17 cellular contexts compared by ENCODE assay signal in the genomic region with DNA sequence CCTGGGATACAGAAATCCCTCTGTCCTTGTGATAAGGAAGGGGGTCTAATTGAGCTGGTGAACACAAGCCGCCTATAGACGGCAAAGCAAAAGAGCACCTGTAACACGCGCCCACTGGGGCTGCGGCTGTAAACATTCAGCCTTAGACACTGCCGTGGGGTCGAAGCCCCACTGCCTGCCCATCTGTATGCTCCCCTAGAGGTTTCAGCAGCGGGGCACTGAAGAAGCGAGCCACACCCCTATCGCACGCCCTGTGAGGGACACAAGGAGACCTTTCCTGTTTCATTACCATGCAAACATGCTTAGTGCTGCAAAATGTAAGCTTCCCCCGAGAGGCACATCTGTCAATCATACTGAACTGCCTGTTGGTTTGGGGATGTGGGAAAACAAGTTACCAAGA.
DNase-seq lines count a peak whose midpoint lies in the region; FAIRE-seq and TF ChIP-seq lines count a peak whose summit lies in the region.
"Had no signal": no experiment of that assay in that cellular context is flagged by ENCODE, and none has a peak within 500 bp of the region (broad histone marks: within the 10 kb centered on the region; RNA-seq: fewer than 3 reads in every experiment).

No MANE protein-coding gene starts in this region.

- no peak overlapping the region for H2AFZ ChIP-seq in osteoblast (ENCODE audit: low read length)

- H3K4me2 ChIP-seq in BLaER1 treated with 17β-estradiol and CSF1 and Interleukin-3, amounts not matched to agents 10 nM and 100 nM: peak overlapping the region; percentile 21 to 83 (median 62); a peak in 21 of 22 replicates
- H3K4me2 ChIP-seq in osteoblast (ENCODE audit: insufficient read depth, low read length): peak overlapping the region; percentile 55

- H3K4me3 ChIP-seq in BLaER1 treated with 17β-estradiol and CSF1 and Interleukin-3, amounts not matched to agents 10 nM and 100 nM: no peak overlapping the region
- no peak overlapping the region for H3K4me3 ChIP-seq in osteoblast (ENCODE audit: insufficient read depth, low read length)
- H3K4me3 ChIP-seq: colonic mucosa, K562 had no signal

- DNase-seq in activated CD4-positive, alpha-beta T cell treated with anti-CD3 and anti-CD28 coated beads, Interleukin-2, amount 10 ng/mL, durations not matched to agents 24 days and 14 days: no peak
- no peak for DNase-seq in activated CD4-positive, alpha-beta T cell treated with anti-CD3 and anti-CD28 coated beads, Interleukin-2, amount 50 U/mL, for 1 hour
- DNase-seq in activated CD4-positive, alpha-beta memory T cell treated with anti-CD3 and anti-CD28 coated beads, Interleukin-2, amount 10 ng/mL, durations not matched to agents 7 days and 5 days: no peak
- no peak for DNase-seq in osteoblast (ENCODE audit: insufficient read length, low spot score, missing footprints)
- no peak for DNase-seq in NCI-H1105 (lab: John Stamatoyannopoulos, UW)
- no peak for DNase-seq in RCC 7860 (ENCODE audit: low spot score)
- DNase-seq in hypothalamus (lab: John Stamatoyannopoulos, UW): no peak
- DNase-seq: anterior cingulate cortex, colonic mucosa, head of caudate nucleus, kidney, NCI-H146, NCI-H446, small intestine had no signal

- TF ChIP-seq CTCF in osteoblast (IDR thresholded peaks at IDR 0.05; ENCODE audit: extremely low read depth, low read depth, low read length): no peak

- H3K27ac ChIP-seq in BLaER1 treated with 17β-estradiol and CSF1 and Interleukin-3, amounts not matched to agents 10 nM and 100 nM: peak overlapping the region in 8 of 11 experiments; percentile 16 to 82 (median 43); a peak in 13 of 22 replicates
- peak overlapping the region; percentile 94 for H3K27ac ChIP-seq in osteoblast (ENCODE audit: low read depth, low read length)
- H3K27ac ChIP-seq: colonic mucosa had no signal

- POLR2A ChIA-PET in activated CD4-positive, alpha-beta memory T cell treated with anti-CD3 and anti-CD28 coated beads, Interleukin-2, amount 10 ng/mL, durations not matched to agents 7 days and 5 days (lab: Charles Lee): no interaction called here

- H3K27me3 Mint-ChIP-seq in activated CD4-positive, alpha-beta T cell treated with anti-CD3 and anti-CD28 coated beads, Interleukin-2, amount 10 ng/mL, durations not matched to agents 24 days and 14 days: peaks cover 19% of the 10 kb centered on the region
- H3K27me3 Mint-ChIP-seq in activated CD4-positive, alpha-beta memory T cell treated with anti-CD3 and anti-CD28 coated beads, Interleukin-2, amount 10 ng/mL, durations not matched to agents 7 days and 5 days: peaks cover 35% of the 10 kb centered on the region

- no peaks in the 10 kb centered on the region for H3K27me3 ChIP-seq in BLaER1 treated with 17β-estradiol and CSF1 and Interleukin-3, amounts not matched to agents 10 nM and 100 nM
- H3K27me3 ChIP-seq in osteoblast (ENCODE audit: insufficient read depth, low read length): no peaks in the 10 kb centered on the region
- H3K27me3 ChIP-seq: colonic mucosa had no signal

- peaks cover 0 to 99% (median 0%) of the 10 kb centered on the region in 11 experiments; a peak in 6 of 22 replicates for H4K20me1 ChIP-seq in BLaER1 treated with 17β-estradiol and CSF1 and Interleukin-3, amounts not matched to agents 10 nM and 100 nM
- no peaks in the 10 kb centered on the region for H4K20me1 ChIP-seq in osteoblast (ENCODE audit: insufficient read depth, low read length)

- peaks cover 53% of the 10 kb centered on the region for H3K4me1 Mint-ChIP-seq in activated CD4-positive, alpha-beta T cell treated with anti-CD3 and anti-CD28 coated beads, Interleukin-2, amount 10 ng/mL, durations not matched to agents 24 days and 14 days
- H3K4me1 Mint-ChIP-seq in activated CD4-positive, alpha-beta memory T cell treated with anti-CD3 and anti-CD28 coated beads, Interleukin-2, amount 10 ng/mL, durations not matched to agents 7 days and 5 days: peaks cover 55% of the 10 kb centered on the region

- CTCF ChIA-PET in activated CD4-positive, alpha-beta memory T cell treated with anti-CD3 and anti-CD28 coated beads, Interleukin-2, amount 10 ng/mL, durations not matched to agents 7 days and 5 days (lab: Charles Lee): no interaction called here

- H3K9ac ChIP-seq in BLaER1 treated with 17β-estradiol and CSF1 and Interleukin-3, amounts not matched to agents 10 nM and 100 nM: peak overlapping the region in 1 of 11 experiments; percentile 14; a peak in 1 of 22 replicates

- FAIRE-seq in RCC 7860 (lab: Jason Lieb, UNC): no peak
- FAIRE-seq: K562, kidney, small intestine had no signal

- peaks cover 19 to 31% (median 21%) of the 10 kb centered on the region in 11 experiments for H3K9me3 ChIP-seq in BLaER1 treated with 17β-estradiol and CSF1 and Interleukin-3, amounts not matched to agents 10 nM and 100 nM (replicated peaks in 1 of 11)
- no peaks in the 10 kb centered on the region for H3K9me3 ChIP-seq in osteoblast (ENCODE audit: low read depth, low read length)
- H3K9me3 ChIP-seq: colonic mucosa had no signal

- peaks cover 9% of the 10 kb centered on the region for H3K9me3 Mint-ChIP-seq in activated CD4-positive, alpha-beta T cell treated with anti-CD3 and anti-CD28 coated beads, Interleukin-2, amount 10 ng/mL, durations not matched to agents 24 days and 14 days
- peaks cover 12% of the 10 kb centered on the region for H3K9me3 Mint-ChIP-seq in activated CD4-positive, alpha-beta memory T cell treated with anti-CD3 and anti-CD28 coated beads, Interleukin-2, amount 10 ng/mL, durations not matched to agents 7 days and 5 days
- H3K9me3 Mint-ChIP-seq: mesothelial cell of epicardium had no signal

- peaks cover 44% of the 10 kb centered on the region for H3K79me2 ChIP-seq in osteoblast (ENCODE audit: insufficient read depth, low read length)

- H3K27ac Mint-ChIP-seq in activated CD4-positive, alpha-beta T cell treated with anti-CD3 and anti-CD28 coated beads, Interleukin-2, amount 10 ng/mL, durations not matched to agents 24 days and 14 days: peak overlapping the region; percentile 91
- H3K27ac Mint-ChIP-seq in activated CD4-positive, alpha-beta memory T cell treated with anti-CD3 and anti-CD28 coated beads, Interleukin-2, amount 10 ng/mL, durations not matched to agents 7 days and 5 days: peak overlapping the region; percentile 2
- H3K27ac Mint-ChIP-seq: mesothelial cell of epicardium had no signal

- peak overlapping the region; percentile 67 for H3K4me3 Mint-ChIP-seq in activated CD4-positive, alpha-beta T cell treated with anti-CD3 and anti-CD28 coated beads, Interleukin-2, amount 10 ng/mL, durations not matched to agents 24 days and 14 days
- no peak overlapping the region for H3K4me3 Mint-ChIP-seq in activated CD4-positive, alpha-beta memory T cell treated with anti-CD3 and anti-CD28 coated beads, Interleukin-2, amount 10 ng/mL, durations not matched to agents 7 days and 5 days
- H3K4me3 Mint-ChIP-seq: mesothelial cell of epicardium had no signal

- intact Hi-C loops in activated CD4-positive, alpha-beta T cell treated with anti-CD3 and anti-CD28 coated beads, Interleukin-2, amount 10 ng/mL, durations not matched to agents 24 days and 14 days (cut with micrococcal nuclease): loop anchor here (1.0 to 2.0 kb wide), 4 partner anchors 13 to 294 kb away; partner anchors contain the start of gene ITGB1

- peaks cover 51 to 78% (median 59%) of the 10 kb centered on the region in 10 experiments for H3K4me1 ChIP-seq in BLaER1 treated with 17β-estradiol and CSF1 and Interleukin-3, amounts not matched to agents 10 nM and 100 nM
- peaks cover 45% of the 10 kb centered on the region for H3K4me1 ChIP-seq in osteoblast (ENCODE audit: insufficient read depth, low read length)
- H3K4me1 ChIP-seq: colonic mucosa had no signal

- peaks cover 0 to 100% (median 6%) of the 10 kb centered on the region in 11 experiments; a peak in 11 of 22 replicates for H3K36me3 ChIP-seq in BLaER1 treated with 17β-estradiol and CSF1 and Interleukin-3, amounts not matched to agents 10 nM and 100 nM
- peaks cover 84% of the 10 kb centered on the region for H3K36me3 ChIP-seq in osteoblast (ENCODE audit: insufficient read depth, low read length)
- H3K36me3 ChIP-seq: colonic mucosa had no signal

- H3K36me3 Mint-ChIP-seq in activated CD4-positive, alpha-beta T cell treated with anti-CD3 and anti-CD28 coated beads, Interleukin-2, amount 10 ng/mL, durations not matched to agents 24 days and 14 days (ENCODE audit: low read depth): peaks cover 17% of the 10 kb centered on the region
- H3K36me3 Mint-ChIP-seq in activated CD4-positive, alpha-beta memory T cell treated with anti-CD3 and anti-CD28 coated beads, Interleukin-2, amount 10 ng/mL, durations not matched to agents 7 days and 5 days (ENCODE audit: low read depth): peaks cover 12% of the 10 kb centered on the region
